ENCODE assay signal across 39 cellular contexts in the genomic region with DNA sequence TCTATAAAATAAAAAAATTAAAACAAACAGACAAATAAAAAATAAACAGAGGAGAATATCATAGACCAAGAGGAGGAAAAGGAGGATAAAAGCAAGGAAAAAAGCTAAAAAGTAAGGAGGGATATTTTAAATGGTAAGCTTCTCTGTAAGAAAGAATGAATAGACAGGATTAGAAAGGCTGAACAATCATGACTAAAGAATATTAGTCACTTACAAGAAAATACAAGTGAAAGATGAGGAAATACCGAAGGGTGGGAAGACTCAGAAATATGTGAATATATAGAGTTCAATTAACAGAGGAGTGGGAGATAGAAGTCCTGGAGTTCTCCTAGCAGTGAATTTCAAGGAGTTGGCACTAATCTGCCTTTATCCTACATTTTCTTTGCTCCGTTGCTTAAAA.
"Had no signal": no experiment of that assay in that cellular context is flagged by ENCODE, and none has a peak within 500 bp of the region (broad histone marks: within the 10 kb centered on the region; RNA-seq: fewer than 3 reads in every experiment).

No MANE protein-coding gene starts in this region.

- H3K36me3 ChIP-seq: adrenal gland, ascending aorta, brain microvascular endothelial cell, breast epithelium, cardiac muscle cell had no signal

- H3K9me3 Mint-ChIP-seq: activated naive CD4-positive, alpha-beta T cell treated with anti-CD3 and anti-CD28 coated beads for 36 hours; activated naive CD4-positive, alpha-beta T cell treated with anti-CD3 and anti-CD28 coated beads, Interleukin-2, amount 50 U/mL, for 24 hours; activated naive CD8-positive, alpha-beta T cell treated with anti-CD3 and anti-CD28 coated beads for 36 hours; activated T-cell treated with anti-CD3 and anti-CD28 coated beads, Interleukin-2, amount 50 U/mL, for 24 hours; activated T-cell treated with anti-CD3 and anti-CD28 coated beads, Interleukin-2, amount 50 U/mL, for 4 hours; activated T-cell treated with anti-CD3 and anti-CD28 coated beads, Interleukin-2, amount 50 U/mL, for 72 hours; activated T-helper 17 cell treated with anti-CD3 and anti-CD28 coated beads, Interleukin-2, amount 50 U/mL, for 72 hours; brain; central memory CD8-positive, alpha-beta T cell had no signal

- H3K27ac ChIP-seq: adrenal gland, ascending aorta, body of pancreas, brain microvascular endothelial cell, breast epithelium, cardiac muscle cell had no signal

- H3K36me3 Mint-ChIP-seq: activated naive CD4-positive, alpha-beta T cell treated with anti-CD3 and anti-CD28 coated beads, Interleukin-2, amount 10 ng/mL, durations not matched to agents 7 days and 5 days; activated naive CD4-positive, alpha-beta T cell treated with anti-CD3 and anti-CD28 coated beads, Interleukin-2, amount 50 U/mL, for 24 hours; activated naive CD4-positive, alpha-beta T cell treated with anti-CD3 and anti-CD28 coated beads, Interleukin-2, amount 50 U/mL, for 72 hours; activated naive CD8-positive, alpha-beta T cell; activated naive CD8-positive, alpha-beta T cell treated with anti-CD3 and anti-CD28 coated beads for 36 hours; activated naive CD8-positive, alpha-beta T cell treated with anti-CD3 and anti-CD28 coated beads, Interleukin-2, amount 10 ng/mL, durations not matched to agents 7 days and 5 days; brain had no signal

- H3K4me1 ChIP-seq: adrenal gland, ascending aorta, body of pancreas, breast epithelium had no signal

- H3K27me3 Mint-ChIP-seq: activated naive CD4-positive, alpha-beta T cell treated with anti-CD3 and anti-CD28 coated beads, Interleukin-2, amount 10 ng/mL, durations not matched to agents 7 days and 5 days; activated naive CD4-positive, alpha-beta T cell treated with anti-CD3 and anti-CD28 coated beads, Interleukin-2, amount 50 U/mL, for 24 hours; activated naive CD8-positive, alpha-beta T cell; activated naive CD8-positive, alpha-beta T cell treated with anti-CD3 and anti-CD28 coated beads for 36 hours; activated naive CD8-positive, alpha-beta T cell treated with anti-CD3 and anti-CD28 coated beads, Interleukin-2, amount 10 ng/mL, durations not matched to agents 7 days and 5 days; activated naive CD8-positive, alpha-beta T cell treated with anti-CD3 and anti-CD28 coated beads, Interleukin-2, amount 50 U/mL, for 24 hours; activated T-helper 17 cell treated with anti-CD3 and anti-CD28 coated beads, Interleukin-2, amount 50 U/mL, for 72 hours; brain had no signal

- DNase-seq: activated effector memory CD4-positive, alpha-beta T cell treated with anti-CD3 and anti-CD28 coated beads, Interleukin-2, amount 50 U/mL, for 16 hours; activated effector memory CD4-positive, alpha-beta T cell treated with Interleukin-2 at 50 U/mL for 16 hours; activated gamma-delta T cell; activated gamma-delta T cell treated with Interleukin-2 at 50 U/mL for 16 hours; activated naive CD4-positive, alpha-beta T cell; activated naive CD4-positive, alpha-beta T cell treated with anti-CD3 and anti-CD28 coated beads for 36 hours; activated naive CD4-positive, alpha-beta T cell treated with anti-CD3 and anti-CD28 coated beads, Interleukin-2, amount 10 ng/mL, durations not matched to agents 7 days and 5 days; activated naive CD4-positive, alpha-beta T cell treated with anti-CD3 and anti-CD28 coated beads, Interleukin-2, amount 50 U/mL, for 16 hours; activated naive CD4-positive, alpha-beta T cell treated with Interleukin-2 at 50 U/mL for 16 hours; activated naive CD8-positive, alpha-beta T cell treated with anti-CD3 and anti-CD28 coated beads for 36 hours; activated naive CD8-positive, alpha-beta T cell treated with anti-CD3 and anti-CD28 coated beads, Interleukin-2, amount 10 ng/mL, durations not matched to agents 7 days and 5 days; activated naive CD8-positive, alpha-beta T cell treated with anti-CD3 and anti-CD28 coated beads, Interleukin-2, amount 50 U/mL, for 24 hours; activated T-cell treated with anti-CD3 and anti-CD28 coated beads for 4 hours; activated T-cell treated with anti-CD3 and anti-CD28 coated beads, Interleukin-2, amount 50 U/mL, for 1 hour; activated T-cell treated with anti-CD3 and anti-CD28 coated beads, Interleukin-2, amount 50 U/mL, for 24 hours; activated T-cell treated with anti-CD3 and anti-CD28 coated beads, Interleukin-2, amount 50 U/mL, for 4 hours; activated T-cell treated with anti-CD3 and anti-CD28 coated beads, Interleukin-2, amount 50 U/mL, for 48 hours; activated T-cell treated with anti-CD3 and anti-CD28 coated beads, Interleukin-2, amount 50 U/mL, for 72 hours; adrenal gland; amniotic stem cell; amygdala; anterior cingulate cortex; aorta; body of pancreas; brain microvascular endothelial cell; caudate nucleus; central memory CD4-positive, alpha-beta T cell; cerebellar nuclear complex had no signal

- H3K4me1 Mint-ChIP-seq: activated naive CD8-positive, alpha-beta T cell treated with anti-CD3 and anti-CD28 coated beads for 36 hours; activated naive CD8-positive, alpha-beta T cell treated with anti-CD3 and anti-CD28 coated beads, Interleukin-2, amount 10 ng/mL, durations not matched to agents 7 days and 5 days; activated naive CD8-positive, alpha-beta T cell treated with anti-CD3 and anti-CD28 coated beads, Interleukin-2, amount 50 U/mL, for 24 hours; activated T-helper 17 cell treated with anti-CD3 and anti-CD28 coated beads, Interleukin-2, amount 50 U/mL, for 72 hours; brain; central memory CD8-positive, alpha-beta T cell had no signal

- H3K4me3 Mint-ChIP-seq: activated naive CD4-positive, alpha-beta T cell treated with anti-CD3 and anti-CD28 coated beads for 36 hours; activated naive CD4-positive, alpha-beta T cell treated with anti-CD3 and anti-CD28 coated beads, Interleukin-2, amount 10 ng/mL, durations not matched to agents 7 days and 5 days; activated naive CD4-positive, alpha-beta T cell treated with anti-CD3 and anti-CD28 coated beads, Interleukin-2, amount 50 U/mL, for 24 hours; activated naive CD8-positive, alpha-beta T cell; activated naive CD8-positive, alpha-beta T cell treated with anti-CD3 and anti-CD28 coated beads for 36 hours; activated naive CD8-positive, alpha-beta T cell treated with anti-CD3 and anti-CD28 coated beads, Interleukin-2, amount 10 ng/mL, durations not matched to agents 7 days and 5 days; activated naive CD8-positive, alpha-beta T cell treated with anti-CD3 and anti-CD28 coated beads, Interleukin-2, amount 50 U/mL, for 24 hours; activated T-cell treated with anti-CD3 and anti-CD28 coated beads, Interleukin-2, amount 50 U/mL, for 24 hours; activated T-cell treated with anti-CD3 and anti-CD28 coated beads, Interleukin-2, amount 50 U/mL, for 4 hours; activated T-cell treated with anti-CD3 and anti-CD28 coated beads, Interleukin-2, amount 50 U/mL, for 72 hours; activated T-helper 1 cell treated with anti-CD3 and anti-CD28 coated beads, Interleukin-12 subunit alpha, Interleukin-12 subunit beta, Interleukin-2, Interleukin-4 antibody, amounts not matched to agents 30 ng/mL and 10 ng/mL and 1 ng/mL, durations not matched to agents 14 hours and 24 hours and 36 hours; activated T-helper 17 cell treated with anti-CD3 and anti-CD28 coated beads, Interleukin-2, amount 50 U/mL, for 72 hours; brain; central memory CD8-positive, alpha-beta T cell had no signal

- ATAC-seq: activated naive CD4-positive, alpha-beta T cell treated with anti-CD3 and anti-CD28 coated beads, Interleukin-2, amount 50 U/mL, for 72 hours; activated naive CD8-positive, alpha-beta T cell treated with anti-CD3 and anti-CD28 coated beads, Interleukin-2, amount 50 U/mL, for 24 hours; activated T-cell treated with anti-CD3 and anti-CD28 coated beads, Interleukin-2, amount 50 U/mL, for 4 hours; activated T-cell treated with anti-CD3 and anti-CD28 coated beads, Interleukin-2, amount 50 U/mL, for 72 hours; activated T-helper 17 cell treated with anti-CD3 and anti-CD28 coated beads, Interleukin-2, amount 50 U/mL, for 72 hours; body of pancreas had no signal

- H3K9me3 ChIP-seq: adrenal gland, ascending aorta, body of pancreas, breast epithelium had no signal

- H3K27me3 ChIP-seq: ascending aorta, body of pancreas, brain microvascular endothelial cell, cardiac muscle cell had no signal

- H3K27ac Mint-ChIP-seq: activated naive CD4-positive, alpha-beta T cell treated with anti-CD3 and anti-CD28 coated beads for 36 hours; activated naive CD4-positive, alpha-beta T cell treated with anti-CD3 and anti-CD28 coated beads, Interleukin-2, amount 10 ng/mL, durations not matched to agents 7 days and 5 days; activated naive CD4-positive, alpha-beta T cell treated with anti-CD3 and anti-CD28 coated beads, Interleukin-2, amount 50 U/mL, for 24 hours; activated naive CD8-positive, alpha-beta T cell; activated naive CD8-positive, alpha-beta T cell treated with anti-CD3 and anti-CD28 coated beads for 36 hours; activated naive CD8-positive, alpha-beta T cell treated with anti-CD3 and anti-CD28 coated beads, Interleukin-2, amount 10 ng/mL, durations not matched to agents 7 days and 5 days; activated naive CD8-positive, alpha-beta T cell treated with anti-CD3 and anti-CD28 coated beads, Interleukin-2, amount 50 U/mL, for 24 hours; activated T-cell treated with anti-CD3 and anti-CD28 coated beads, Interleukin-2, amount 50 U/mL, for 24 hours; activated T-cell treated with anti-CD3 and anti-CD28 coated beads, Interleukin-2, amount 50 U/mL, for 72 hours; activated T-helper 1 cell treated with anti-CD3 and anti-CD28 coated beads, Interleukin-12 subunit alpha, Interleukin-12 subunit beta, Interleukin-2, Interleukin-4 antibody, amounts not matched to agents 30 ng/mL and 10 ng/mL and 1 ng/mL, durations not matched to agents 14 hours and 24 hours and 36 hours; activated T-helper 17 cell treated with anti-CD3 and anti-CD28 coated beads, Interleukin-2, amount 50 U/mL, for 72 hours; activated T-helper 2 cell treated with anti-CD3 and anti-CD28 coated beads, Interferon-gamma antibody, Interleukin-2, Interleukin-4, amounts not matched to agents 10 μg/mL and 5 μg/mL and 100 μg/mL, durations not matched to agents 14 hours and 24 hours and 36 hours; brain had no signal

- H3K4me3 ChIP-seq: adrenal gland, ascending aorta, body of pancreas, breast epithelium, cardiac muscle cell had no signal
